18 cellular contexts compared by ENCODE assay signal in genomic region chr13:30451476-30451875, GRCh38. TPM values are rescaled to one million over a fixed set of nuclear protein-coding genes. Genes with fewer than 3 reads are reported as not detected.
DNase-seq lines count a peak whose midpoint lies in the region; ATAC-seq and TF ChIP-seq lines count a peak whose summit lies in the region.
"Not testable (repeated sequence)": the region's sequence is repeated elsewhere in the genome, so short reads cannot be mapped to it uniquely, and the experiment has no call there.
"Had no signal": no experiment of that assay in that cellular context is flagged by ENCODE, and none has a peak within 500 bp of the region (broad histone marks: within the 10 kb centered on the region; RNA-seq: fewer than 3 reads in every experiment).

No MANE protein-coding gene starts in this region.

- not testable (repeated sequence) for H3K4me1 Mint-ChIP-seq in activated CD8-positive, alpha-beta T cell treated with anti-CD3 and anti-CD28 coated beads, Interleukin-2, amount 10 ng/mL, durations not matched to agents 7 days and 5 days (ENCODE audit: low read depth)
- peaks cover 45% of the 10 kb centered on the region for H3K4me1 Mint-ChIP-seq in stimulated activated memory B cell treated with anti-CD40 and anti-IgM and Interleukin-4, amounts not matched to agents 10 μg/mL and 1 μg/mL and 100 μg/mL, for 72 hours

- not testable (repeated sequence) for TF ChIP-seq CTCF in OCI-LY1 (IDR thresholded peaks at IDR 0.05; ENCODE audit: low read length); OCI-LY7 (conservative IDR thresholded peaks at IDR 0.05; ENCODE audit: low read length); SU-DHL-6 (IDR thresholded peaks at IDR 0.05; ENCODE audit: insufficient read depth, low read length, poor library complexity, severe bottlenecking)

- H4K12ac ChIP-seq in trophoblast cell (ENCODE audit: low read depth, low read length), result not testable (repeated sequence)

- ATAC-seq in activated CD8-positive, alpha-beta T cell treated with anti-CD3 and anti-CD28 coated beads, Interleukin-2, amount 10 ng/mL, durations not matched to agents 7 days and 5 days; stimulated activated memory B cell treated with anti-CD40 and anti-IgM and Interleukin-4, amounts not matched to agents 10 μg/mL and 1 μg/mL and 100 μg/mL, for 72 hours: not testable (repeated sequence)

- not testable (repeated sequence) for H3K9me3 ChIP-seq in Karpas-422 (ENCODE audit: low read length); OCI-LY1 (ENCODE audit: low read length); OCI-LY7 (ENCODE audit: low read length); SU-DHL-6 (ENCODE audit: insufficient read depth, low read length); trophoblast cell (ENCODE audit: insufficient read depth, low read depth, low read length)

- H3K27ac Mint-ChIP-seq in activated CD8-positive, alpha-beta T cell treated with anti-CD3 and anti-CD28 coated beads, Interleukin-2, amount 10 ng/mL, durations not matched to agents 7 days and 5 days, result not testable (repeated sequence)
- peak overlapping the region; percentile 19 for H3K27ac Mint-ChIP-seq in stimulated activated memory B cell treated with anti-CD40 and anti-IgM and Interleukin-4, amounts not matched to agents 10 μg/mL and 1 μg/mL and 100 μg/mL, for 72 hours

- not testable (repeated sequence) for H3K4ac ChIP-seq in trophoblast cell (ENCODE audit: low read depth, low read length)

- not testable (repeated sequence) for H2AK5ac ChIP-seq in trophoblast cell (ENCODE audit: low read length)

- intact Hi-C loops in OCI-LY7 (cut with micrococcal nuclease; ENCODE audit: unreplicated experiment), result not testable (repeated sequence)

- H3K36me3 ChIP-seq in Karpas-422 (ENCODE audit: insufficient read depth, low read length) (peaks cover 18% of the 10 kb centered on the region), OCI-LY1 (ENCODE audit: insufficient read depth, low read length) (peaks cover 35% of the 10 kb centered on the region), OCI-LY7 (ENCODE audit: insufficient read depth, low read length) (peaks cover 50% of the 10 kb centered on the region)
- H3K36me3 ChIP-seq in SU-DHL-6 (ENCODE audit: low read length); trophoblast cell (ENCODE audit: control insufficient read depth in 1 of 2, insufficient read depth in 2 of 2, low read length in 2 of 2): not testable (repeated sequence)

- H3K27me3 Mint-ChIP-seq in activated CD8-positive, alpha-beta T cell treated with anti-CD3 and anti-CD28 coated beads, Interleukin-2, amount 10 ng/mL, durations not matched to agents 7 days and 5 days (ENCODE audit: low read depth); stimulated activated memory B cell treated with anti-CD40 and anti-IgM and Interleukin-4, amounts not matched to agents 10 μg/mL and 1 μg/mL and 100 μg/mL, for 72 hours: not testable (repeated sequence)

- H2BK12ac ChIP-seq in trophoblast cell (ENCODE audit: low read length), result not testable (repeated sequence)

- H3K9me2 ChIP-seq in Karpas-422 (replicated peaks; ENCODE audit: insufficient read depth, low read length); OCI-LY1 (ENCODE audit: low read depth, low read length); OCI-LY7 (ENCODE audit: insufficient read depth, low read length); SU-DHL-6 (replicated peaks; ENCODE audit: insufficient read depth, low read length): not testable (repeated sequence)

- not testable (repeated sequence) for H3K4me2 ChIP-seq in Karpas-422 (ENCODE audit: low read depth, low read length, poor library complexity, severe bottlenecking); OCI-LY1 (ENCODE audit: low read length); SU-DHL-6 (ENCODE audit: low read depth, low read length, poor library complexity, severe bottlenecking); trophoblast cell (ENCODE audit: low read length)
- H3K4me2 ChIP-seq in OCI-LY7 (ENCODE audit: low read length), result peak overlapping the region; percentile 21; the same call in 1 of the 2 replicates

- not testable (repeated sequence) for H3K9ac ChIP-seq in Karpas-422 (ENCODE audit: low read length); OCI-LY1 (ENCODE audit: low read length); SU-DHL-6 (ENCODE audit: low read length); trophoblast cell (ENCODE audit: low read length)

- peak overlapping the region; percentile 79 for H3K27ac ChIP-seq in Karpas-422 (ENCODE audit: low read length)
- peak overlapping the region; percentile 37 for H3K27ac ChIP-seq in OCI-LY1 (ENCODE audit: low read depth, low read length, poor library complexity, severe bottlenecking)
- H3K27ac ChIP-seq in OCI-LY7 (ENCODE audit: low read depth, low read length, poor library complexity, severe bottlenecking), result peak overlapping the region; percentile 4
- peak overlapping the region; percentile 39; the same call in 1 of the 2 replicates for H3K27ac ChIP-seq in SU-DHL-6 (ENCODE audit: low read depth, low read length)
- H3K27ac ChIP-seq in trophoblast cell (ENCODE audit: low read depth, low read length), result not testable (repeated sequence)

- not testable (repeated sequence) for H4K91ac ChIP-seq in trophoblast cell (ENCODE audit: low read depth, low read length)

- H3K79me2 ChIP-seq in Karpas-422 (ENCODE audit: low read length) (peaks cover 20% of the 10 kb centered on the region), OCI-LY1 (ENCODE audit: insufficient read depth, low read length) (peaks cover 12% of the 10 kb centered on the region), OCI-LY7 (ENCODE audit: insufficient read depth, low read depth, low read length) (peaks cover 60% of the 10 kb centered on the region), SU-DHL-6 (ENCODE audit: insufficient read depth, low read length) (peaks cover 12% of the 10 kb centered on the region; the same call in 1 of the 2 replicates)
- H3K79me2 ChIP-seq in trophoblast cell (ENCODE audit: control insufficient read depth, insufficient read depth, low read length, poor library complexity), result not testable (repeated sequence)

- not testable (repeated sequence) for H3K4me3 Mint-ChIP-seq in activated CD8-positive, alpha-beta T cell treated with anti-CD3 and anti-CD28 coated beads, Interleukin-2, amount 10 ng/mL, durations not matched to agents 7 days and 5 days; stimulated activated memory B cell treated with anti-CD40 and anti-IgM and Interleukin-4, amounts not matched to agents 10 μg/mL and 1 μg/mL and 100 μg/mL, for 72 hours

- not testable (repeated sequence) for BruUV-seq in OCI-LY7 (replicated peaks; lab: Mats Ljungman, UMichigan)

- WGBS in trophoblast cell (ENCODE audit: extremely low coverage, insufficient coverage, insufficient read length), result no CpG with 5 or more reads among the region's 12 CpGs

- H2BK5ac ChIP-seq in trophoblast cell (ENCODE audit: low read depth, low read length, poor library complexity), result not testable (repeated sequence)

- H3K4me1 ChIP-seq in Karpas-422 (ENCODE audit: low read length), result peaks cover 62% of the 10 kb centered on the region
- H3K4me1 ChIP-seq in OCI-LY1 (ENCODE audit: insufficient read depth, low read length, severe bottlenecking), result peaks cover 63% of the 10 kb centered on the region
- H3K4me1 ChIP-seq in OCI-LY7 (ENCODE audit: insufficient read depth, low read length, poor library complexity, severe bottlenecking), result peaks cover 60% of the 10 kb centered on the region
- not testable (repeated sequence) for H3K4me1 ChIP-seq in trophoblast cell (ENCODE audit: control insufficient read depth in 1 of 2, insufficient read depth in 2 of 2, low read length in 2 of 2)

- H3K79me1 ChIP-seq in trophoblast cell (ENCODE audit: low read length), result not testable (repeated sequence)

- not testable (repeated sequence) for H4K20me1 ChIP-seq in Karpas-422 (ENCODE audit: insufficient read depth, low read depth, low read length); OCI-LY1 (ENCODE audit: insufficient read depth, low read length); OCI-LY7 (ENCODE audit: insufficient read depth, low read length); SU-DHL-6 (ENCODE audit: low read depth, low read length)

- H2AFZ ChIP-seq in Karpas-422 (ENCODE audit: low read length); OCI-LY1 (ENCODE audit: low read length); OCI-LY7 (ENCODE audit: low read length); SU-DHL-6 (ENCODE audit: low read depth, low read length, severe bottlenecking); trophoblast cell (ENCODE audit: insufficient read depth, low read length, poor library complexity): not testable (repeated sequence)

- not testable (repeated sequence) for H3K36me3 Mint-ChIP-seq in activated CD8-positive, alpha-beta T cell treated with anti-CD3 and anti-CD28 coated beads, Interleukin-2, amount 10 ng/mL, durations not matched to agents 7 days and 5 days (ENCODE audit: low read depth); stimulated activated memory B cell treated with anti-CD40 and anti-IgM and Interleukin-4, amounts not matched to agents 10 μg/mL and 1 μg/mL and 100 μg/mL, for 72 hours

- not testable (repeated sequence) for H4K8ac ChIP-seq in trophoblast cell (ENCODE audit: low read depth, low read length)

- not testable (repeated sequence) for H3K14ac ChIP-seq in trophoblast cell (ENCODE audit: low read length)

- peaks cover 18% of the 10 kb centered on the region for H3F3A ChIP-seq in OCI-LY1 (ENCODE audit: insufficient read depth, low read length)
- H3F3A ChIP-seq in SU-DHL-6 (ENCODE audit: insufficient read depth), result peaks cover 64% of the 10 kb centered on the region

- H2BK120ac ChIP-seq in trophoblast cell (ENCODE audit: insufficient read depth, low read length, poor library complexity), result not testable (repeated sequence)

- not testable (repeated sequence) for H3K23ac ChIP-seq in trophoblast cell (ENCODE audit: low read length)

- DNase-seq in Karpas-422; OCI-LY7 (ENCODE audit: low spot score): not testable (repeated sequence)
- peak; percentile 18 for DNase-seq in activated CD8-positive, alpha-beta T cell treated with anti-CD3 and anti-CD28 coated beads, Interleukin-2, amount 10 ng/mL, durations not matched to agents 7 days and 5 days
- DNase-seq in activated CD8-positive, alpha-beta memory T cell treated with anti-CD3 and anti-CD28 coated beads for 24 hours, result peak; percentile 33
- DNase-seq in trophoblast cell, result peak; percentile 62 to 74

- not testable (repeated sequence) for H3K4me3 ChIP-seq in Karpas-422 (ENCODE audit: low read length); OCI-LY1 (ENCODE audit: low read depth, low read length, poor library complexity, severe bottlenecking); OCI-LY7 (ENCODE audit: low read depth, low read length, poor library complexity, severe bottlenecking); SU-DHL-6 (ENCODE audit: insufficient read depth, low read length, poor library complexity, severe bottlenecking); trophoblast cell (ENCODE audit: low read depth, low read length)

- POLR2A ChIA-PET in OCI-LY7 (lab: Charles Lee), result interaction anchor here (0.6 to 16.4 kb wide), 5 partner anchors 8 to 144 kb away, joined by 3 to 235 read pairs (median 6); no protein-coding TSS in a partner anchor
- POLR2A ChIA-PET in activated CD8-positive, alpha-beta T cell treated with anti-CD3 and anti-CD28 coated beads, Interleukin-2, amount 10 ng/mL, durations not matched to agents 7 days and 5 days (lab: Charles Lee), result not testable (repeated sequence)

- not testable (repeated sequence) for H3K27me3 ChIP-seq in Karpas-422 (ENCODE audit: low read length); OCI-LY1 (ENCODE audit: insufficient read depth, low read length); SU-DHL-6 (ENCODE audit: low read length); trophoblast cell (ENCODE audit: insufficient read depth, low read length)

- not testable (repeated sequence) for H3K18ac ChIP-seq in trophoblast cell (ENCODE audit: low read length)

- not testable (repeated sequence) for H3K9me3 Mint-ChIP-seq in activated CD8-positive, alpha-beta T cell treated with anti-CD3 and anti-CD28 coated beads, Interleukin-2, amount 10 ng/mL, durations not matched to agents 7 days and 5 days (ENCODE audit: insufficient read depth); stimulated activated memory B cell treated with anti-CD40 and anti-IgM and Interleukin-4, amounts not matched to agents 10 μg/mL and 1 μg/mL and 100 μg/mL, for 72 hours

- CTCF ChIA-PET in OCI-LY7 (lab: Charles Lee; ENCODE audit: unreplicated experiment), result not testable (repeated sequence)
- CTCF ChIA-PET in activated CD8-positive, alpha-beta T cell treated with anti-CD3 and anti-CD28 coated beads, Interleukin-2, amount 10 ng/mL, durations not matched to agents 7 days and 5 days (lab: Charles Lee), result interaction anchor here (1.0 kb wide), 1 partner anchor 116 kb away, joined by 3 read pairs; no protein-coding TSS in a partner anchor

RNA-seq across cellular contexts. Expression of gene HMGB1, which starts 14.3 kb away (rescaled TPM):
- 660 and 748 TPM in 2 replicates for total RNA-seq in Karpas-422 (2014; rRNA removed; shearing (Covaris generic); ENCODE audit: low replicate concordance)
- total RNA-seq in OCI-LY7 (2014; rRNA removed; shearing (Covaris generic)), result 1,288 and 1,675 TPM in 2 replicates
- total RNA-seq in OCI-LY7 (2022), result 1,114 and 1,344 TPM in 2 replicates
- total RNA-seq in activated CD8-positive, alpha-beta T cell treated with anti-CD3 and anti-CD28 coated beads, Interleukin-2, amount 10 ng/mL, durations not matched to agents 7 days and 5 days, result 100 to 1,000 TPM; 650 to 662 TPM
- 521 and 556 TPM in 2 replicates for polyA plus RNA-seq in trophoblast cell (2013)

RNA-seq across cellular contexts. Expression of gene UBE2L5, which starts 29.2 kb away (rescaled TPM):
- not detected in 2 replicates for total RNA-seq in Karpas-422 (2014; rRNA removed; shearing (Covaris generic); ENCODE audit: low replicate concordance)
- total RNA-seq in OCI-LY7 (2014; rRNA removed; shearing (Covaris generic)), result 0.15 and 0.22 TPM in 2 replicates
- total RNA-seq in OCI-LY7 (2022), result 1.00 and 1.8 TPM in 2 replicates
- total RNA-seq in activated CD8-positive, alpha-beta T cell treated with anti-CD3 and anti-CD28 coated beads, Interleukin-2, amount 10 ng/mL, durations not matched to agents 7 days and 5 days, result not detected
- polyA plus RNA-seq in trophoblast cell (2013), result 0.05 TPM in 1 of 2 replicates, not detected in the other
- total RNA-seq: A172; Caco-2; Calu3; CD4-positive, alpha-beta memory T cell; CD4-positive, CD25-positive, alpha-beta regulatory T cell; CD8-positive, alpha-beta memory T cell; CD8-positive, alpha-beta T cell; Daoy had no signal
- polyA plus RNA-seq: BJ; CD14-positive monocyte; CD4-positive, alpha-beta memory T cell; CD4-positive, CD25-positive, alpha-beta regulatory T cell; CD8-positive, alpha-beta memory T cell had no signal
